24 cellular contexts compared by ENCODE assay signal in genomic region chr14:58722433-58722832, GRCh38.
"Had no signal": no experiment of that assay in that cellular context is flagged by ENCODE, and none has a peak within 500 bp of the region (broad histone marks: within the 10 kb centered on the region; RNA-seq: fewer than 3 reads in every experiment).

No MANE protein-coding gene starts in this region.

- H3K27me3 ChIP-seq: cardiac muscle cell, tibial artery had no signal

- H3K4me3 ChIP-seq: cardiac muscle cell, left ventricle myocardium inferior, tibial artery had no signal

- ATAC-seq: activated CD8-positive, alpha-beta memory T cell treated with anti-CD3 and anti-CD28 coated beads, Interleukin-2, amount 10 ng/mL, durations not matched to agents 7 days and 5 days; foreskin keratinocyte; natural killer cell treated with Interleukin-12 subunit alpha and Interleukin-12 subunit beta and Interleukin-15 and Interleukin-18, amount 100 ng/mL, for 72 hours; stimulated activated naive CD8-positive, alpha-beta T cell treated with anti-CD3 and anti-CD28 coated beads, Interleukin-15, Interleukin-2, amounts not matched to agents 100 U/mL and 50 U/mL, for 24 hours had no signal

- H3K4me1 Mint-ChIP-seq: activated CD4-positive, alpha-beta memory T cell treated with anti-CD3 and anti-CD28 coated beads, Interleukin-2, amount 10 ng/mL, durations not matched to agents 7 days and 5 days; activated CD8-positive, alpha-beta memory T cell treated with anti-CD3 and anti-CD28 coated beads, Interleukin-2, amount 10 ng/mL, durations not matched to agents 7 days and 5 days; activated naive CD8-positive, alpha-beta T cell treated with anti-CD3 and anti-CD28 coated beads, Interleukin-2, amount 10 ng/mL, durations not matched to agents 7 days and 5 days had no signal

- H3K27me3 Mint-ChIP-seq: activated CD4-positive, alpha-beta memory T cell treated with anti-CD3 and anti-CD28 coated beads, Interleukin-2, amount 10 ng/mL, durations not matched to agents 7 days and 5 days; dendritic cell treated with granulocyte-macrophage colony-stimulating factor and Interleukin-4, amounts not matched to agents 40 ng/mL and 50 ng/mL, for 4 days; natural killer cell treated with Interleukin-12 subunit alpha and Interleukin-12 subunit beta and Interleukin-15 and Interleukin-18, amount 100 ng/mL, for 72 hours had no signal

- H3K9me3 Mint-ChIP-seq: activated CD4-positive, alpha-beta memory T cell treated with anti-CD3 and anti-CD28 coated beads, Interleukin-2, amount 10 ng/mL, durations not matched to agents 7 days and 5 days; activated naive CD8-positive, alpha-beta T cell treated with anti-CD3 and anti-CD28 coated beads, Interleukin-2, amount 10 ng/mL, durations not matched to agents 7 days and 5 days; dendritic cell treated with granulocyte-macrophage colony-stimulating factor and Interleukin-4, amounts not matched to agents 40 ng/mL and 50 ng/mL, for 4 days; natural killer cell treated with Interleukin-12 subunit alpha and Interleukin-12 subunit beta and Interleukin-15 and Interleukin-18, amount 100 ng/mL, for 72 hours had no signal

- H3K36me3 Mint-ChIP-seq: activated CD8-positive, alpha-beta memory T cell treated with anti-CD3 and anti-CD28 coated beads, Interleukin-2, amount 10 ng/mL, durations not matched to agents 7 days and 5 days; activated naive CD8-positive, alpha-beta T cell treated with anti-CD3 and anti-CD28 coated beads, Interleukin-2, amount 10 ng/mL, durations not matched to agents 7 days and 5 days; natural killer cell treated with Interleukin-12 subunit alpha and Interleukin-12 subunit beta and Interleukin-15 and Interleukin-18, amount 100 ng/mL, for 72 hours had no signal

- H3K9me3 ChIP-seq: left ventricle myocardium inferior, tibial artery had no signal

- DNase-seq: activated CD4-positive, alpha-beta memory T cell treated with anti-CD3 and anti-CD28 coated beads, Interleukin-2, amount 10 ng/mL, durations not matched to agents 7 days and 5 days; activated CD4-positive, alpha-beta T cell treated with anti-CD3 and anti-CD28 coated beads for 48 hours; activated CD4-positive, CD25-positive, alpha-beta regulatory T cell; activated CD8-positive, alpha-beta memory T cell treated with anti-CD3 and anti-CD28 coated beads, Interleukin-2, amount 10 ng/mL, durations not matched to agents 7 days and 5 days; activated naive CD4-positive, alpha-beta T cell; activated naive CD8-positive, alpha-beta T cell treated with anti-CD3 and anti-CD28 coated beads, Interleukin-2, amount 10 ng/mL, durations not matched to agents 7 days and 5 days; amygdala; effector memory CD4-positive, alpha-beta T cell; foreskin keratinocyte; hippocampal formation; islet precursor cell; left ventricle myocardium inferior; mesendoderm; nucleus accumbens; posterior cingulate gyrus; stimulated activated CD4-positive, alpha-beta T cell treated with anti-CD3 and anti-CD28 coated beads, Interleukin-2, amount 100 ng/mL, for 24 hours; stimulated activated naive CD8-positive, alpha-beta T cell treated with anti-CD3 and anti-CD28 coated beads, Interleukin-15, Interleukin-2, amounts not matched to agents 100 U/mL and 50 U/mL, for 24 hours; substantia nigra; T-helper 1 cell; T-helper 9 cell; tibial artery had no signal

- H3K27ac ChIP-seq: cardiac muscle cell, foreskin keratinocyte, left ventricle myocardium inferior, tibial artery had no signal

- H3K4me1 ChIP-seq: foreskin keratinocyte, left ventricle myocardium inferior, tibial artery had no signal

- H3K27ac Mint-ChIP-seq: activated CD4-positive, alpha-beta memory T cell treated with anti-CD3 and anti-CD28 coated beads, Interleukin-2, amount 10 ng/mL, durations not matched to agents 7 days and 5 days; activated CD8-positive, alpha-beta memory T cell treated with anti-CD3 and anti-CD28 coated beads, Interleukin-2, amount 10 ng/mL, durations not matched to agents 7 days and 5 days; activated naive CD8-positive, alpha-beta T cell treated with anti-CD3 and anti-CD28 coated beads, Interleukin-2, amount 10 ng/mL, durations not matched to agents 7 days and 5 days; dendritic cell treated with granulocyte-macrophage colony-stimulating factor and Interleukin-4, amounts not matched to agents 40 ng/mL and 50 ng/mL, for 4 days; natural killer cell treated with Interleukin-12 subunit alpha and Interleukin-12 subunit beta and Interleukin-15 and Interleukin-18, amount 100 ng/mL, for 72 hours had no signal

- H3K4me3 Mint-ChIP-seq: activated CD4-positive, alpha-beta memory T cell treated with anti-CD3 and anti-CD28 coated beads, Interleukin-2, amount 10 ng/mL, durations not matched to agents 7 days and 5 days; activated CD8-positive, alpha-beta memory T cell treated with anti-CD3 and anti-CD28 coated beads, Interleukin-2, amount 10 ng/mL, durations not matched to agents 7 days and 5 days; activated naive CD8-positive, alpha-beta T cell treated with anti-CD3 and anti-CD28 coated beads, Interleukin-2, amount 10 ng/mL, durations not matched to agents 7 days and 5 days; dendritic cell treated with granulocyte-macrophage colony-stimulating factor and Interleukin-4, amounts not matched to agents 40 ng/mL and 50 ng/mL, for 4 days; natural killer cell treated with Interleukin-12 subunit alpha and Interleukin-12 subunit beta and Interleukin-15 and Interleukin-18, amount 100 ng/mL, for 72 hours had no signal

- H3K36me3 ChIP-seq: cardiac muscle cell, left ventricle myocardium inferior, tibial artery had no signal
